ENCODE assay signal across 1 cellular context in the genomic region with DNA sequence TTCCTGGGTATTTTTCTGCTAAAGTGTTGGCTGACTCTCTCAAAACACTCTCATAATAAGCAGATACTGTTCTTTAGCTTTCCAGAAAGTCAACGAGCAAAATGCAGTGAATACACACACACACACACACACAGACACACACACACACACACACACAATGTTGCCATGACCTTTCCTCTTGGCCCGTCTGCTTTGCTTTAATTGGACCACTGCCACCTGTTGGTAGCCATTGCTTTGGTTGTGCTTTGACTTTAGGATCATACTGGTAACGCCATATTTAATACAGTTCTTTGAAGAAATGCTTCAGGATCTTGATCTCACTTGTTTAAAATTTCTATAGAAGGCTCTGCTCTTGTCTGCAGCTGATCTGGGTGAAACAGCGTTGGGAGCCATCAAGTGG.
TF ChIP-seq lines count a peak whose summit lies in the region.

No MANE protein-coding gene starts in this region.

TF ChIP-seq in HCT116, 20 proteins besides CTCF, POLR2A, EP300 and RAD21:
- TF ChIP-seq, protein P1, sequence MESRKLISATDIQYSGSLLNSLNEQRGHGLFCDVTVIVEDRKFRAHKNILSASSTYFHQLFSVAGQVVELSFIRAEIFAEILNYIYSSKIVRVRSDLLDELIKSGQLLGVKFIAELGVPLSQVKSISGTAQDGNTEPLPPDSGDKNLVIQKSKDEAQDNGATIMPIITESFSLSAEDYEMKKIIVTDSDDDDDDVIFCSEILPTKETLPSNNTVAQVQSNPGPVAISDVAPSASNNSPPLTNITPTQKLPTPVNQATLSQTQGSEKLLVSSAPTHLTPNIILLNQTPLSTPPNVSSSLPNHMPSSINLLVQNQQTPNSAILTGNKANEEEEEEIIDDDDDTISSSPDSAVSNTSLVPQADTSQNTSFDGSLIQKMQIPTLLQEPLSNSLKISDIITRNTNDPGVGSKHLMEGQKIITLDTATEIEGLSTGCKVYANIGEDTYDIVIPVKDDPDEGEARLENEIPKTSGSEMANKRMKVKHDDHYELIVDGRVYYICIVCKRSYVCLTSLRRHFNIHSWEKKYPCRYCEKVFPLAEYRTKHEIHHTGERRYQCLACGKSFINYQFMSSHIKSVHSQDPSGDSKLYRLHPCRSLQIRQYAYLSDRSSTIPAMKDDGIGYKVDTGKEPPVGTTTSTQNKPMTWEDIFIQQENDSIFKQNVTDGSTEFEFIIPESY (IDR thresholded peaks at IDR 0.05; ENCODE audit: extremely low read depth, insufficient replicate concordance, low read length): no peak
- TF ChIP-seq EGR1 (IDR thresholded peaks at IDR 0.05; ENCODE audit: low read depth): no peak
- TF ChIP-seq TCF7L2 (IDR thresholded peaks at IDR 0.05; ENCODE audit: borderline replicate concordance, extremely low read depth, insufficient read depth, insufficient read length): no peak
- no peak for TF ChIP-seq FOSL1 (IDR thresholded peaks at IDR 0.05; ENCODE audit: low read depth)
- TF ChIP-seq SP1 (IDR thresholded peaks at IDR 0.05; ENCODE audit: low read depth): no peak
- TF ChIP-seq, protein P2, sequence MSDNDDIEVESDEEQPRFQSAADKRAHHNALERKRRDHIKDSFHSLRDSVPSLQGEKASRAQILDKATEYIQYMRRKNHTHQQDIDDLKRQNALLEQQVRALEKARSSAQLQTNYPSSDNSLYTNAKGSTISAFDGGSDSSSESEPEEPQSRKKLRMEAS (IDR thresholded peaks at IDR 0.05): no peak
- TF ChIP-seq ZFX (IDR thresholded peaks at IDR 0.05): no peak
- TF ChIP-seq SRF (IDR thresholded peaks at IDR 0.05; ENCODE audit: low read depth): no peak
- TF ChIP-seq CBX3 (IDR thresholded peaks at IDR 0.05; ENCODE audit: low read depth): no peak
- TF ChIP-seq CEBPB (IDR thresholded peaks at IDR 0.05; ENCODE audit: low read depth): no peak
